ENCODE assay signal across 25 cellular contexts in genomic region chr2:215083146-215083545, GRCh38. TPM values are rescaled to one million over a fixed set of nuclear protein-coding genes. Genes with fewer than 3 reads are reported as not detected.
DNase-seq lines count a peak whose midpoint lies in the region; ATAC-seq, FAIRE-seq and TF ChIP-seq lines count a peak whose summit lies in the region.
"Had no signal": no experiment of that assay in that cellular context is flagged by ENCODE, and none has a peak within 500 bp of the region (broad histone marks: within the 10 kb centered on the region; RNA-seq: fewer than 3 reads in every experiment).

No MANE protein-coding gene starts in this region.

- in situ Hi-C loops in HepG2 (cut with HindIII; ENCODE audit: extremely low pct_ligation_motif_present, low pct_unique_long_range_greater_than_20kb), result no loop called here

- DNase-seq in HepG2 (ENCODE audit: low spot score) (no peak), right lobe of liver (no peak), bronchial epithelial cell (ENCODE audit: low read depth) (no peak), foreskin keratinocyte (no peak), nephron progenitor cell (no peak), BE2C (no peak), GM19240 (ENCODE audit: insufficient read length, low spot score) (no peak)
- DNase-seq: 8988T; ACHN; AML-193; C1 segment of cervical spinal cord; Calu3; CD4-positive, alpha-beta memory T cell; COR-L47; DMS53; DMS79 treated with DMSO at 0.1 percent for 48 hours; GF-D8; GOT3; H7; HCEC 1CT had no signal

- no peaks in the 10 kb centered on the region for H3K9me3 ChIP-seq in HepG2 (ENCODE audit: low read length)
- H3K9me3 ChIP-seq in right lobe of liver, result no peaks in the 10 kb centered on the region
- no peaks in the 10 kb centered on the region for H3K9me3 ChIP-seq in BE2C
- H3K9me3 ChIP-seq: A549 had no signal

- no peak for FAIRE-seq in HepG2 (lab: Jason Lieb, UNC)
- peak; percentile 23 for FAIRE-seq in bronchial epithelial cell (lab: Jason Lieb, UNC)
- FAIRE-seq: A549, GM19239 had no signal

- WGBS in HepG2 (ENCODE audit: low lambda C conversion rate), result 11% methylated on average over 4 of the region's 4 CpGs
- 62% methylated on average over 4 of the region's 4 CpGs for WGBS in right lobe of liver (ENCODE audit: insufficient coverage, low coverage, low lambda C conversion rate, missing lambda C conversion rate)

- peaks cover 42% of the 10 kb centered on the region for H3K4me1 Mint-ChIP-seq in nephron progenitor cell
- H3K4me1 Mint-ChIP-seq: CD4-positive, alpha-beta memory T cell had no signal

- no peak overlapping the region for H3K4me2 ChIP-seq in HepG2 (ENCODE audit: low read depth, low read length)
- H3K4me2 ChIP-seq: A549 had no signal

- no peak overlapping the region for H3K27ac ChIP-seq in HepG2 (ENCODE audit: extremely low read length, insufficient read depth, low read length)
- no peak overlapping the region for H3K27ac ChIP-seq in right lobe of liver
- no peak overlapping the region for H3K27ac ChIP-seq in foreskin keratinocyte
- H3K27ac ChIP-seq: A549 had no signal

- no peaks in the 10 kb centered on the region for H3K36me3 Mint-ChIP-seq in nephron progenitor cell (ENCODE audit: low read depth)
- H3K36me3 Mint-ChIP-seq: CD4-positive, alpha-beta memory T cell had no signal

- TF ChIP-seq CTCF in HepG2 (CRISPR knock-in tag; IDR thresholded peaks at IDR 0.05), result no peak
- no peak for TF ChIP-seq CTCF in right lobe of liver (IDR thresholded peaks at IDR 0.05)
- TF ChIP-seq CTCF in bronchial epithelial cell (IDR thresholded peaks at IDR 0.05; ENCODE audit: insufficient read depth, low read length, severe bottlenecking), result no peak
- TF ChIP-seq CTCF in foreskin keratinocyte (conservative IDR thresholded peaks at IDR 0.05), result no peak
- no peak for TF ChIP-seq CTCF in nephron progenitor cell (IDR thresholded peaks at IDR 0.05)
- TF ChIP-seq CTCF in BE2C (IDR thresholded peaks at IDR 0.05; ENCODE audit: low read depth, low read length), result no peak

- no peak for ATAC-seq in HepG2
- no peak for ATAC-seq in right lobe of liver
- peak; percentile 34 for ATAC-seq in foreskin keratinocyte
- no peak for ATAC-seq in HG02759 (IDR thresholded peaks at IDR 0.05; ENCODE audit: unreplicated experiment)
- ATAC-seq: A549 had no signal

- TF ChIP-seq EP300 in HepG2 (IDR thresholded peaks at IDR 0.05; ENCODE audit: low read depth in 2 of 2, low read length in 2 of 2) (no peak), HepG2 (CRISPR knock-in tag; IDR thresholded peaks at IDR 0.05; ENCODE audit: borderline replicate concordance) (no peak)

- no peaks in the 10 kb centered on the region for H3K79me2 ChIP-seq in HepG2 (ENCODE audit: insufficient read depth, low read length)

- no peaks in the 10 kb centered on the region for H3K4me1 ChIP-seq in HepG2 (ENCODE audit: insufficient read depth, low read length)
- H3K4me1 ChIP-seq in right lobe of liver, result no peaks in the 10 kb centered on the region
- no peaks in the 10 kb centered on the region for H3K4me1 ChIP-seq in foreskin keratinocyte
- peaks cover 3% of the 10 kb centered on the region; the same call in 1 of the 2 replicates for H3K4me1 ChIP-seq in BE2C
- H3K4me1 ChIP-seq: A549 had no signal

- peak overlapping the region; percentile 60 for H3K27ac Mint-ChIP-seq in nephron progenitor cell
- H3K27ac Mint-ChIP-seq: CD4-positive, alpha-beta memory T cell had no signal

- CTCF ChIA-PET in HepG2 (lab: Yijun Ruan, JAX; ENCODE audit: low intra/inter-chr PET ratio, low total read pairs), result no interaction called here

- H3K36me3 ChIP-seq in HepG2 (replicated peaks in 1 of 2; ENCODE audit: control insufficient read depth in 1 of 2, insufficient read depth in 2 of 2, low read length in 2 of 2) (no peaks in the 10 kb centered on the region), right lobe of liver (no peaks in the 10 kb centered on the region), bronchial epithelial cell (ENCODE audit: control insufficient read depth, insufficient read depth, low read length) (no peaks in the 10 kb centered on the region), BE2C (no peaks in the 10 kb centered on the region)

- no peak for TF ChIP-seq RAD21 in HepG2 (CRISPR knock-in tag; IDR thresholded peaks at IDR 0.05)

- no peak for TF ChIP-seq POLR2A in HepG2 (IDR thresholded peaks at IDR 0.05; ENCODE audit: insufficient read depth in 1 of 2, low read depth in 2 of 2, low read length in 2 of 2)
- TF ChIP-seq POLR2A in right lobe of liver (IDR thresholded peaks at IDR 0.05), result no peak

- H3K27me3 ChIP-seq in HepG2 (ENCODE audit: control insufficient read depth in 1 of 2, insufficient read depth in 2 of 2, low read length in 2 of 2) (no peaks in the 10 kb centered on the region), right lobe of liver (no peaks in the 10 kb centered on the region), bronchial epithelial cell (ENCODE audit: control insufficient read depth, insufficient read depth, low read length) (no peaks in the 10 kb centered on the region), foreskin keratinocyte (no peaks in the 10 kb centered on the region), BE2C (no peaks in the 10 kb centered on the region)

- BruUV-seq in HepG2 (replicated peaks; lab: Mats Ljungman, UMichigan), result no TSS peak

- H3K4me3 ChIP-seq in HepG2 (replicated peaks in 1 of 3; ENCODE audit: insufficient read depth in 1 of 3, low read depth in 2 of 3, low read length in 3 of 3) (no peak overlapping the region), right lobe of liver (no peak overlapping the region), bronchial epithelial cell (ENCODE audit: low read depth, low read length) (no peak overlapping the region), BE2C (ENCODE audit: low read depth, low read length) (no peak overlapping the region)
- H3K4me3 ChIP-seq: A549 had no signal

- H3K27me3 Mint-ChIP-seq in nephron progenitor cell (ENCODE audit: low read depth, poor library complexity), result no peaks in the 10 kb centered on the region

- POLR2A ChIA-PET in HepG2 (lab: Yijun Ruan, JAX), result no interaction called here

- no peak overlapping the region for H2AFZ ChIP-seq in HepG2 (ENCODE audit: low read length)

- H3K9me3 Mint-ChIP-seq in nephron progenitor cell, result no peaks in the 10 kb centered on the region

- H3K4me3 Mint-ChIP-seq in nephron progenitor cell, result no peak overlapping the region
- H3K4me3 Mint-ChIP-seq: CD4-positive, alpha-beta memory T cell had no signal

- H3K9ac ChIP-seq in HepG2 (ENCODE audit: insufficient read depth, low read depth, low read length), result no peak overlapping the region

- no peaks in the 10 kb centered on the region for H4K20me1 ChIP-seq in HepG2 (ENCODE audit: insufficient read depth, low read length)

- intact Hi-C loops in HepG2 (cut with micrococcal nuclease; ENCODE audit: unreplicated experiment), result no loop called here
- intact Hi-C loops in right lobe of liver (cut with DNase I), result no loop called here

TF ChIP-seq in HepG2, 621 proteins besides CTCF, POLR2A, EP300 and RAD21 (continues in another document):
- TF ChIP-seq ATF7 (IDR thresholded peaks at IDR 0.05) (peak; percentile 86), ATF7 (CRISPR knock-in tag; IDR thresholded peaks at IDR 0.05) (no peak), ZNF224 (CRISPR knock-in tag; IDR thresholded peaks at IDR 0.05) (no peak), CREB1 (IDR thresholded peaks at IDR 0.05) (peak; percentile 81), CREB1 (CRISPR knock-in tag; IDR thresholded peaks at IDR 0.05) (no peak), POLR2AphosphoS5 (IDR thresholded peaks at IDR 0.05; ENCODE audit: low read depth, low read length) (no peak), ZBTB37 (CRISPR knock-in tag; IDR thresholded peaks at IDR 0.05) (no peak), ZFP36L1 (CRISPR knock-in tag; IDR thresholded peaks at IDR 0.05) (no peak), ZNF724P (CRISPR knock-in tag; IDR thresholded peaks at IDR 0.05; ENCODE audit: borderline replicate concordance) (no peak), HDAC2 (CRISPR knock-in tag; IDR thresholded peaks at IDR 0.05) (no peak)

RNA-seq across cellular contexts. Expression of gene ABCA12, which starts 55.3 kb away (rescaled TPM):
- total RNA-seq in HepG2 (2016; rRNA removed; fragmentation: Illumina TruSeq; extraction: Trizol), result 0.02 and 0.04 TPM in 2 replicates
- not detected in 2 replicates for total RNA-seq in HepG2 (2016; cell fraction: cytosol; rRNA removed; fragmentation: Illumina TruSeq; extraction: Trizol; ENCODE audit: low read depth)
- total RNA-seq in HepG2 (2016; cell fraction: insoluble cytoplasmic fraction; rRNA removed; fragmentation: Illumina TruSeq; extraction: Trizol), result 0.02 TPM in 1 of 2 replicates, not detected in the other
- not detected in 2 replicates for total RNA-seq in HepG2 (2016; cell fraction: membrane; rRNA removed; fragmentation: Illumina TruSeq; extraction: Trizol)
- total RNA-seq in HepG2 (2016; cell fraction: nucleus; rRNA removed; fragmentation: Illumina TruSeq; extraction: Trizol), result 0.09 TPM in 1 of 2 replicates, not detected in the other
- polyA plus RNA-seq in HepG2 (2011; rRNA removed), result 0.01 and 0.07 TPM in 2 replicates
- 0.01 and 0.07 TPM in 2 replicates for polyA plus RNA-seq in HepG2 (2011; cell fraction: cytosol; rRNA removed)
- polyA plus RNA-seq in HepG2 (2011; cell fraction: nucleus; rRNA removed), result 0.03 TPM in 1 of 2 replicates, not detected in the other
- not detected in 2 replicates for polyA plus RNA-seq in HepG2 (2012)
- not detected in 2 replicates for polyA plus RNA-seq in HepG2 (2016; cell fraction: cytosol; fragmentation: Illumina TruSeq; extraction: Trizol; ENCODE audit: low read depth)
- polyA plus RNA-seq in HepG2 (2016; cell fraction: insoluble cytoplasmic fraction; fragmentation: Illumina TruSeq; extraction: Trizol; ENCODE audit: low read depth), result 0.03 TPM in 1 of 2 replicates, not detected in the other
- not detected in 2 replicates for polyA plus RNA-seq in HepG2 (2016; cell fraction: membrane; fragmentation: Illumina TruSeq; extraction: Trizol; ENCODE audit: low read depth)
- 0.04 and 0.08 TPM in 2 replicates for polyA plus RNA-seq in HepG2 (2016; cell fraction: nucleus; fragmentation: Illumina TruSeq; extraction: Trizol; ENCODE audit: insufficient read depth, low read depth)
- not detected in 2 replicates for polyA minus RNA-seq in HepG2 (2011; rRNA and poly(A)+ RNA removed; ENCODE audit: low replicate concordance)
- not detected in 2 replicates for polyA minus RNA-seq in HepG2 (2011; cell fraction: cytosol; rRNA and poly(A)+ RNA removed)
- under 0.01 and 0.13 TPM in 2 replicates for polyA minus RNA-seq in HepG2 (2011; cell fraction: nucleus; rRNA and poly(A)+ RNA removed)
- total RNA-seq in right lobe of liver, result not detected
- total RNA-seq in bronchial epithelial cell, result 7.1 and 23.7 TPM in 2 replicates
- 1.7 and 2.8 TPM in 2 replicates for total RNA-seq in foreskin keratinocyte
- polyA plus RNA-seq in foreskin keratinocyte, result 0.35 and 0.44 TPM in 2 replicates
- 3.7 TPM for polyA plus RNA-seq in BE2C (2012; ENCODE audit: insufficient read depth, insufficient read length, low read depth)
- total RNA-seq: CD4-positive, alpha-beta memory T cell; Daoy; G401; H7 had no signal
- polyA plus RNA-seq: CD4-positive, alpha-beta memory T cell had no signal
